Comparison of ENCODE assay signal across 16 cellular contexts in the genomic region with DNA sequence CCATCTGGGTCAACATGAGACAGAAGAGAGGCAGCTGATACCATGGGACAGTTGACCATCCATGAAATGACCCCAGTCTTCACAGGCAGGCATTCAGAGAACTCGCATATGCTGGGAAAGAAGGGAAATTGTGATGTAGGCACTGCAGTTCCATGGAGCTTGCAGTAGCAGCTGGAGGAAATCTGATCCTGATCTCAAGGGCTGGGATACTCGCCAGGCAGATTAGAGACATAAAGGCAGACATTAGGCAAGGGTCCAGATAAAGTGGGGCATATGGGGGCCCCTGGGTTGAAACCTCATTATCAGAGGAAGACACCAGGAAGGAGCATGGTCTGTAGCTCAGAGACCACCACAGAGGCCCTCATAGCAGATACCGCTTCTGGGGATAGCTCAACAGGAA. TPM values are rescaled to one million over a fixed set of nuclear protein-coding genes. Genes with fewer than 3 reads are reported as not detected.
"Had no signal": no experiment of that assay in that cellular context is flagged by ENCODE, and none has a peak within 500 bp of the region (broad histone marks: within the 10 kb centered on the region; RNA-seq: fewer than 3 reads in every experiment).

No MANE protein-coding gene starts in this region.

- H3K4me1 ChIP-seq: parathyroid adenoma, thyroid gland, uterus had no signal

- ATAC-seq: left cardiac atrium, WTC11 had no signal

- H3K9me3 Mint-ChIP-seq: activated CD4-positive, alpha-beta T cell treated with anti-CD3 and anti-CD28 coated beads, Interleukin-2, amount 10 ng/mL, durations not matched to agents 24 days and 14 days; activated naive CD4-positive, alpha-beta T cell treated with anti-CD3 and anti-CD28 coated beads for 36 hours; WTC11 had no signal

- H3K36me3 ChIP-seq: cardiac muscle cell, esophagus muscularis mucosa, thyroid gland, uterus had no signal

- H3K27ac Mint-ChIP-seq: activated CD4-positive, alpha-beta T cell treated with anti-CD3 and anti-CD28 coated beads, Interleukin-2, amount 10 ng/mL, durations not matched to agents 24 days and 14 days; activated naive CD4-positive, alpha-beta T cell treated with anti-CD3 and anti-CD28 coated beads for 36 hours; naive B cell; WTC11 had no signal

- H3K4me3 Mint-ChIP-seq: activated CD4-positive, alpha-beta T cell treated with anti-CD3 and anti-CD28 coated beads, Interleukin-2, amount 10 ng/mL, durations not matched to agents 24 days and 14 days; activated naive CD4-positive, alpha-beta T cell treated with anti-CD3 and anti-CD28 coated beads for 36 hours; naive B cell; WTC11 had no signal

- H3K27ac ChIP-seq: cardiac muscle cell, esophagus muscularis mucosa, parathyroid adenoma, skin epidermis, thyroid gland, uterus had no signal

- H3K27me3 ChIP-seq: cardiac muscle cell, thyroid gland, uterus had no signal

- H3K9me3 ChIP-seq: esophagus muscularis mucosa, thyroid gland, uterus had no signal

- DNase-seq: activated CD4-positive, alpha-beta T cell treated with anti-CD3 and anti-CD28 coated beads, Interleukin-2, amount 10 ng/mL, durations not matched to agents 24 days and 14 days; activated CD8-positive, alpha-beta memory T cell treated with anti-CD3 and anti-CD28 coated beads for 24 hours; activated naive CD4-positive, alpha-beta T cell treated with anti-CD3 and anti-CD28 coated beads for 36 hours; hypothalamus; left cardiac atrium; naive B cell; retina; thyroid gland; uterus had no signal

- H3K36me3 Mint-ChIP-seq: naive B cell, WTC11 had no signal

- H3K4me3 ChIP-seq: cardiac muscle cell, esophagus muscularis mucosa, lung, skin epidermis, thyroid gland, uterus had no signal

- H3K4me1 Mint-ChIP-seq: activated CD4-positive, alpha-beta T cell treated with anti-CD3 and anti-CD28 coated beads, Interleukin-2, amount 10 ng/mL, durations not matched to agents 24 days and 14 days; naive B cell had no signal

RNA-seq across cellular contexts. Expression of a gene that starts 48.7 kb away (rescaled TPM):
- total RNA-seq: activated naive CD4-positive, alpha-beta T cell treated with anti-CD3 and anti-CD28 coated beads for 36 hours; fibroblast of villous mesenchyme had no signal
